In the genomic region with DNA sequence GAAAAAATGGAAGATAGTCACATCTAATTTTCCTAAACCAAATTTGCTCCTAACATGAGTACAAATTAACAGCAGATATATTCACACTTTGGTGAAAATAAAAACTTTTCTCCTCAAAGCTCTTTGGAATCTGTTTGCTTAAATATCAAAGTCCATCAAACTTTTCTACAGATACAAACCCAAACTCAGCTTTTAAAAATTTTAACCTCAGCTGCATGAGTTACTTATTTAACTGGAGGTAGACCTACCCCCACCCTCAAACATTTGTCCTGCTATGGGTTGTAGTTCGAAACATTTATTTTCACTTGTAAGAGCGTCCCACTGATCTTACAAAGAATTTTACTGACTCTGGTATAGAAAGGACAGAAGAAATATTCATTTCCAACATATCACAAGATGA, we compare ENCODE assay signal across 32 cellular contexts. TPM values are rescaled to one million over a fixed set of nuclear protein-coding genes. Genes with fewer than 3 reads are reported as not detected.
"Had no signal": no experiment of that assay in that cellular context is flagged by ENCODE, and none has a peak within 500 bp of the region (broad histone marks: within the 10 kb centered on the region; RNA-seq: fewer than 3 reads in every experiment).

No MANE protein-coding gene starts in this region.

- H3K27ac ChIP-seq: ascending aorta, cardiac muscle cell, VCaP had no signal

- ATAC-seq: activated CD8-positive, alpha-beta T cell treated with anti-CD3 and anti-CD28 coated beads for 36 hours; activated naive CD8-positive, alpha-beta T cell treated with anti-CD3 and anti-CD28 coated beads, Interleukin-2, amount 50 U/mL, for 24 hours; activated T-cell treated with anti-CD3 and anti-CD28 coated beads, Interleukin-2, amount 50 U/mL, for 4 hours; activated T-cell treated with anti-CD3 and anti-CD28 coated beads, Interleukin-2, amount 50 U/mL, for 72 hours; activated T-helper 17 cell treated with anti-CD3 and anti-CD28 coated beads, Interleukin-2, amount 50 U/mL, for 72 hours had no signal

- FAIRE-seq: bronchial epithelial cell, TTC549 had no signal

- H3K4me3 ChIP-seq: ascending aorta, cardiac muscle cell had no signal

- DNase-seq: activated B cell treated with CpG ODN at 0.5 μM for 24 hours; activated CD4-positive, alpha-beta memory T cell treated with anti-CD3 and anti-CD28 coated beads for 36 hours; activated CD4-positive, alpha-beta T cell treated with anti-CD3 and anti-CD28 coated beads for 4 hours; activated CD4-positive, alpha-beta T cell treated with anti-CD3 and anti-CD28 coated beads, Interleukin-2, amount 10 ng/mL, durations not matched to agents 24 days and 14 days; activated CD4-positive, alpha-beta T cell treated with anti-CD3 and anti-CD28 coated beads, Interleukin-2, amount 50 U/mL, for 1 hour; activated CD4-positive, alpha-beta T cell treated with anti-CD3 and anti-CD28 coated beads, Interleukin-2, amount 50 U/mL, for 4 hours; activated CD4-positive, CD25-positive, alpha-beta regulatory T cell treated with anti-CD3 and anti-CD28 coated beads, Interleukin-2, amount 50 U/mL, for 72 hours; activated CD8-positive, alpha-beta memory T cell treated with anti-CD3 and anti-CD28 coated beads, Interleukin-2, amount 50 U/mL, for 4 hours; activated CD8-positive, alpha-beta T cell treated with anti-CD3 and anti-CD28 coated beads for 36 hours; activated gamma-delta T cell; activated naive CD4-positive, alpha-beta T cell treated with anti-CD3 and anti-CD28 coated beads, Interleukin-2, amount 10 ng/mL, durations not matched to agents 7 days and 5 days; activated naive CD4-positive, alpha-beta T cell treated with Interleukin-2 at 50 U/mL for 16 hours; activated naive CD8-positive, alpha-beta T cell treated with anti-CD3 and anti-CD28 coated beads, Interleukin-2, amount 10 ng/mL, durations not matched to agents 7 days and 5 days; activated naive CD8-positive, alpha-beta T cell treated with anti-CD3 and anti-CD28 coated beads, Interleukin-2, amount 50 U/mL, for 24 hours; activated T-cell treated with anti-CD3 and anti-CD28 coated beads for 4 hours; activated T-cell treated with anti-CD3 and anti-CD28 coated beads, Interleukin-2, amount 50 U/mL, for 1 hour; activated T-cell treated with anti-CD3 and anti-CD28 coated beads, Interleukin-2, amount 50 U/mL, for 4 hours; activated T-cell treated with anti-CD3 and anti-CD28 coated beads, Interleukin-2, amount 50 U/mL, for 72 hours; amygdala; anterior cingulate cortex; caudate nucleus; cerebellar nuclear complex; T-helper 1 cell; T-helper 2 cell; T-helper 9 cell had no signal

- H3K27me3 ChIP-seq: ascending aorta, cardiac muscle cell had no signal

- H3K9me3 ChIP-seq: ascending aorta had no signal

- H3K36me3 ChIP-seq: ascending aorta, cardiac muscle cell had no signal

- H3K4me1 ChIP-seq: ascending aorta had no signal

RNA-seq across cellular contexts. Expression of a gene that starts 55.6 kb away (rescaled TPM):
- total RNA-seq: activated CD4-positive, alpha-beta memory T cell treated with anti-CD3 and anti-CD28 coated beads for 36 hours; activated CD4-positive, alpha-beta T cell treated with anti-CD3 and anti-CD28 coated beads, Interleukin-2, amount 10 ng/mL, durations not matched to agents 24 days and 14 days; activated CD8-positive, alpha-beta T cell treated with anti-CD3 and anti-CD28 coated beads for 36 hours; activated T-cell treated with anti-CD3 and anti-CD28 coated beads, Interleukin-2, amount 50 U/mL, for 4 hours; activated T-helper 1 cell treated with anti-CD3 and anti-CD28 coated beads, Interleukin-12 subunit alpha, Interleukin-12 subunit beta, Interleukin-2, Interleukin-4 antibody, amounts not matched to agents 30 ng/mL and 10 ng/mL and 1 ng/mL, durations not matched to agents 14 hours and 24 hours and 36 hours; ascending aorta had no signal
